In the genomic region with DNA sequence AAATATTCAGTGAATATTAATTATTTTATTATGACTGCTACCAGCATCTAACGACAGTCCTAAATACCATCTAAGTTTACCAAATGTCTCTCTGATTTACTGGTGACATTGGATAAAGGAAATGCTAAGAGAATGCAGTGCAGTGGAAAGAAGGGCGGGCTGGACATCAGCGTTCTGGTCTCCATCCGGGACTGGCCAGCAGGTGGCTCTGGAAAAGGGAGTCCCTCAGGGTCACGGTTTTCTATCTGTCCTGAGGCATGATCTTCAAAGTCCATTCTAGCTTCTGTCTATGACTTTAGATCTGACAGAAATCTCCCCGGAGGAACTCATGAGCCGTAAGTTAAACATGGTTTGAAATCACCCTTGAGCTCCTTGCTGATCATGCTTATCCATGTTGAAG, we compare ENCODE assay signal across 9 cellular contexts. TPM values are rescaled to one million over a fixed set of nuclear protein-coding genes. Genes with fewer than 3 reads are reported as not detected.
DNase-seq lines count a peak whose midpoint lies in the region; ATAC-seq and TF ChIP-seq lines count a peak whose summit lies in the region.
"Had no signal": no experiment of that assay in that cellular context is flagged by ENCODE, and none has a peak within 500 bp of the region (broad histone marks: within the 10 kb centered on the region; RNA-seq: fewer than 3 reads in every experiment).

No MANE protein-coding gene starts in this region.

- intact Hi-C loops in activated T-helper 1 cell treated with anti-CD3 and anti-CD28 coated beads, Interleukin-12 subunit alpha, Interleukin-12 subunit beta, Interleukin-2, Interleukin-4 antibody, amounts not matched to agents 30 ng/mL and 10 ng/mL and 1 ng/mL, durations not matched to agents 14 hours and 24 hours and 36 hours (cut with micrococcal nuclease) = loop anchor here (5.0 kb wide), 1 partner anchor 40 kb away; no protein-coding TSS in a partner anchor

- no peak overlapping the region for H3K4me3 Mint-ChIP-seq in activated T-helper 1 cell treated with anti-CD3 and anti-CD28 coated beads, Interleukin-12 subunit alpha, Interleukin-12 subunit beta, Interleukin-2, Interleukin-4 antibody, amounts not matched to agents 30 ng/mL and 10 ng/mL and 1 ng/mL, durations not matched to agents 14 hours and 24 hours and 36 hours

- H3K27me3 Mint-ChIP-seq in activated T-helper 1 cell treated with anti-CD3 and anti-CD28 coated beads, Interleukin-12 subunit alpha, Interleukin-12 subunit beta, Interleukin-2, Interleukin-4 antibody, amounts not matched to agents 30 ng/mL and 10 ng/mL and 1 ng/mL, durations not matched to agents 14 hours and 24 hours and 36 hours (ENCODE audit: insufficient read depth) = peaks cover 3% of the 10 kb centered on the region

- no peak for ATAC-seq in thoracic aorta (ENCODE audit: insufficient number of reproducible peaks, low FRiP score, low read depth)
- ATAC-seq in GM21786 (IDR thresholded peaks at IDR 0.05; ENCODE audit: unreplicated experiment) = no peak

- peaks cover 37% of the 10 kb centered on the region for H3K4me1 ChIP-seq in iPS-20b (ENCODE audit: insufficient read depth, low read length)
- no peaks in the 10 kb centered on the region for H3K4me1 ChIP-seq in thoracic aorta (ENCODE audit: control insufficient read depth in 1 of 2, low read depth in 2 of 2)

- CTCF ChIA-PET in HEK293T (lab: Yijun Ruan, JAX) = interaction anchor here (0.7 to 4.1 kb wide), 8 partner anchors 8 to 436 kb away, joined by 3 to 17 read pairs (median 4); no protein-coding TSS in a partner anchor

- H3K4me3 ChIP-seq in iPS-20b (ENCODE audit: low read length) (peak overlapping the region; percentile 75; the same call in 1 of the 2 replicates), thoracic aorta (no peak overlapping the region)

- POLR2A ChIA-PET in HEK293T (lab: Yijun Ruan, JAX) = interaction anchor here (0.6 to 1.1 kb wide), 3 partner anchors 14 to 55 kb away, joined by 3 to 5 read pairs (median 3); no protein-coding TSS in a partner anchor

- H3K36me3 Mint-ChIP-seq in activated T-helper 1 cell treated with anti-CD3 and anti-CD28 coated beads, Interleukin-12 subunit alpha, Interleukin-12 subunit beta, Interleukin-2, Interleukin-4 antibody, amounts not matched to agents 30 ng/mL and 10 ng/mL and 1 ng/mL, durations not matched to agents 14 hours and 24 hours and 36 hours (ENCODE audit: low read depth) = no peaks in the 10 kb centered on the region

- DNase-seq in HEK293T (ENCODE audit: extremely low spot score) (peak; percentile 34), astrocyte of the hippocampus (ENCODE audit: low read depth, low spot score) (peak; percentile 46), thoracic aorta (ENCODE audit: low spot score) (no peak), activated gamma-delta T cell (lab: John Stamatoyannopoulos, UW) (no peak)
- no peak for DNase-seq in stimulated activated CD4-positive, alpha-beta T cell treated with anti-CD3 and anti-CD28 coated beads, Interleukin-1b, Interleukin-23, amount 100 ng/mL, for 48 hours
- no peak for DNase-seq in activated T-helper 1 cell treated with anti-CD3 and anti-CD28 coated beads, Interleukin-12 subunit alpha, Interleukin-12 subunit beta, Interleukin-2, Interleukin-4 antibody, amounts not matched to agents 30 ng/mL and 10 ng/mL and 1 ng/mL, durations not matched to agents 14 hours and 24 hours and 36 hours (ENCODE audit: low spot score)
- DNase-seq: activated CD4-positive, CD25-positive, alpha-beta regulatory T cell treated with anti-CD3 and anti-CD28 coated beads, Interleukin-2, amount 50 U/mL, for 72 hours had no signal

- H3K27me3 ChIP-seq in iPS-20b (ENCODE audit: insufficient read depth, low read length) (peaks cover 17% of the 10 kb centered on the region; the same call in 1 of the 2 replicates), thoracic aorta (replicated peaks; ENCODE audit: insufficient read depth) (no peaks in the 10 kb centered on the region)

- H3K9me3 ChIP-seq in iPS-20b (ENCODE audit: insufficient read depth, low read depth, low read length) = no peaks in the 10 kb centered on the region
- H3K9me3 ChIP-seq in thoracic aorta = no peaks in the 10 kb centered on the region

- H3K27ac ChIP-seq in iPS-20b (ENCODE audit: low read length) (no peak overlapping the region), thoracic aorta (no peak overlapping the region)

- H3K27ac Mint-ChIP-seq in activated T-helper 1 cell treated with anti-CD3 and anti-CD28 coated beads, Interleukin-12 subunit alpha, Interleukin-12 subunit beta, Interleukin-2, Interleukin-4 antibody, amounts not matched to agents 30 ng/mL and 10 ng/mL and 1 ng/mL, durations not matched to agents 14 hours and 24 hours and 36 hours = no peak overlapping the region

- no peaks in the 10 kb centered on the region for H3K9me3 Mint-ChIP-seq in activated T-helper 1 cell treated with anti-CD3 and anti-CD28 coated beads, Interleukin-12 subunit alpha, Interleukin-12 subunit beta, Interleukin-2, Interleukin-4 antibody, amounts not matched to agents 30 ng/mL and 10 ng/mL and 1 ng/mL, durations not matched to agents 14 hours and 24 hours and 36 hours

- TF ChIP-seq CTCF in thoracic aorta (IDR thresholded peaks at IDR 0.05) = peak; percentile 50

- H3K36me3 ChIP-seq in iPS-20b (ENCODE audit: insufficient read depth, low read depth, low read length) (no peaks in the 10 kb centered on the region), thoracic aorta (no peaks in the 10 kb centered on the region)

- H3K9ac ChIP-seq in iPS-20b (ENCODE audit: low read depth, low read length) = no peak overlapping the region; the same call in 1 of the 2 replicates

- H3K4me1 Mint-ChIP-seq in activated T-helper 1 cell treated with anti-CD3 and anti-CD28 coated beads, Interleukin-12 subunit alpha, Interleukin-12 subunit beta, Interleukin-2, Interleukin-4 antibody, amounts not matched to agents 30 ng/mL and 10 ng/mL and 1 ng/mL, durations not matched to agents 14 hours and 24 hours and 36 hours (ENCODE audit: low read depth) = peaks cover 24% of the 10 kb centered on the region

TF ChIP-seq in HEK293T, 16 proteins besides CTCF, POLR2A, EP300 and RAD21:
- TF ChIP-seq SUZ12 (IDR thresholded peaks at IDR 0.05) = no peak

RNA-seq across cellular contexts. Expression of gene TRIM2, which starts 3.3 kb away (rescaled TPM):
- 10 to 100 TPM; 31.7 to 41.3 TPM for total RNA-seq in thoracic aorta
- total RNA-seq in activated T-helper 1 cell treated with anti-CD3 and anti-CD28 coated beads, Interleukin-12 subunit alpha, Interleukin-12 subunit beta, Interleukin-2, Interleukin-4 antibody, amounts not matched to agents 30 ng/mL and 10 ng/mL and 1 ng/mL, durations not matched to agents 14 hours and 24 hours and 36 hours = 0.16 and 0.24 TPM in 2 replicates

Comparison
In these comparisons a context has a peak if more than half of its experiments do, and no peak if none do; other contexts are left out.
1. DNase-seq: peak in HEK293T (single experiment) and astrocyte of the hippocampus (single experiment); none in thoracic aorta (single experiment), stimulated activated CD4-positive, alpha-beta T cell treated with anti-CD3 and anti-CD28 coated beads, Interleukin-1b, Interleukin-23, amount 100 ng/mL, for 48 hours (single experiment), activated T-helper 1 cell treated with anti-CD3 and anti-CD28 coated beads, Interleukin-12 subunit alpha, Interleukin-12 subunit beta, Interleukin-2, Interleukin-4 antibody, amounts not matched to agents 30 ng/mL and 10 ng/mL and 1 ng/mL, durations not matched to agents 14 hours and 24 hours and 36 hours (single experiment) and activated gamma-delta T cell (single experiment).
2. RNA of gene TRIM2, which starts 3.3 kb away (total RNA-seq): 31.7 to 41.3 TPM in thoracic aorta; 0.16 to 0.24 TPM in activated T-helper 1 cell treated with anti-CD3 and anti-CD28 coated beads, Interleukin-12 subunit alpha, Interleukin-12 subunit beta, Interleukin-2, Interleukin-4 antibody, amounts not matched to agents 30 ng/mL and 10 ng/mL and 1 ng/mL, durations not matched to agents 14 hours and 24 hours and 36 hours; every median in the first group is over 10 times any median in the second.